In the genomic region with DNA sequence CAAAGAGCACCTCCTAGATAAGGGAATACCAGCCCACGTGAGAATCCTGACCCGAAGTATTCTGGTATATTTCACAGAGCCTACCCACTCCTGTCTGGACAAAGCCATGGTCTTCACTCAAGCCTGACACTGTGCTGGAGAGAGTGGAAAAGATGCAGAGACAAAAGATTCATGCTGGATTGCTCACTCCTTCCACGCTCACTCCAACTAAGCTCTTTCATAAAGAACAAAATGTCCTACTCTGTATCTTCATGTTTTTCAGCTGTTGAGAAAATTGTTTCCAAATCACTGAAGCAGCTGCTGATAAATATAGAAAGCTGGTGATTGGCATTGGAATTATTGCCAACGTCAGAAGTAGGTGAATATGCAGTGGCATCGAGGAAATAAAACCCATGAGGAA, we compare ENCODE assay signal across 22 cellular contexts.
DNase-seq lines count a peak whose midpoint lies in the region; ATAC-seq and TF ChIP-seq lines count a peak whose summit lies in the region.
"Had no signal": no experiment of that assay in that cellular context is flagged by ENCODE, and none has a peak within 500 bp of the region (broad histone marks: within the 10 kb centered on the region; RNA-seq: fewer than 3 reads in every experiment).

No MANE protein-coding gene starts in this region.

- H3K27ac ChIP-seq in adrenal gland = peak overlapping the region; percentile 22 to 89 (median 66)
- peak overlapping the region; percentile 28 for H3K27ac ChIP-seq in cardiac muscle cell
- H3K27ac ChIP-seq in lung (ENCODE audit: low read depth in 1 of 2, low read length in 1 of 2) = peak overlapping the region; percentile 15 to 87
- H3K27ac ChIP-seq in caudate nucleus (ENCODE audit: low read depth, low read length) = no peak overlapping the region
- H3K27ac ChIP-seq: ascending aorta, foreskin keratinocyte, SJSA1, WERI-Rb-1 had no signal

- ATAC-seq in lung (ENCODE audit: insufficient read depth, low FRiP score) (no peak), HG02798 (IDR thresholded peaks at IDR 0.05; ENCODE audit: poor library complexity, unreplicated experiment) (no peak), HG03135 (IDR thresholded peaks at IDR 0.05; ENCODE audit: unreplicated experiment) (no peak)
- ATAC-seq: foreskin keratinocyte, GM12878 had no signal

- H3K4me3 ChIP-seq in adrenal gland = no peak overlapping the region
- no peak overlapping the region for H3K4me3 ChIP-seq in cardiac muscle cell
- H3K4me3 ChIP-seq in lung = no peak overlapping the region
- H3K4me3 ChIP-seq: GM12878, SJSA1 had no signal

- H3K4me1 ChIP-seq in adrenal gland (replicated peaks in 1 of 2) (peaks cover 12 to 30% of the 10 kb centered on the region in 2 donors), cardiac muscle cell (ENCODE audit: low read depth) (peaks cover 12% of the 10 kb centered on the region), lung (ENCODE audit: control insufficient read depth in 2 of 2, insufficient read depth in 2 of 2, low read length in 2 of 2) (peaks cover 6 to 14% of the 10 kb centered on the region in 2 donors)
- H3K4me1 ChIP-seq: foreskin keratinocyte, SJSA1 had no signal

- H3K9me3 ChIP-seq in adrenal gland (replicated peaks in 1 of 3) = no peaks in the 10 kb centered on the region
- H3K9me3 ChIP-seq in cardiac muscle cell (ENCODE audit: low read depth) = no peaks in the 10 kb centered on the region
- H3K9me3 ChIP-seq in lung (ENCODE audit: control insufficient read depth in 2 of 2, insufficient read depth in 1 of 2, low read length in 1 of 2) = no peaks in the 10 kb centered on the region
- H3K9me3 ChIP-seq: ascending aorta, SJSA1 had no signal

- DNase-seq in adrenal gland (peak in 5 of 7 donors; percentile 19 to 62 (median 46)), cardiac muscle cell (ENCODE audit: low read depth in 1 of 2, low spot score in 1 of 2) (no peak), lung (ENCODE audit: low spot score) (no peak), superior temporal gyrus (ENCODE audit: extremely low spot score) (peak; percentile 45), caudate nucleus (lab: John Stamatoyannopoulos, UW) (no peak), GM03348 (ENCODE audit: low spot score) (no peak)
- DNase-seq: activated CD4-positive, alpha-beta memory T cell treated with anti-CD3 and anti-CD28 coated beads, Interleukin-2, amount 10 ng/mL, durations not matched to agents 7 days and 5 days; activated naive CD4-positive, alpha-beta T cell; activated T-cell treated with anti-CD3 and anti-CD28 coated beads, Interleukin-2, amount 50 U/mL, for 1 hour; CD4-positive, CD25-positive, alpha-beta regulatory T cell; cortex of kidney; foreskin keratinocyte; GDM1; H7; NCI-H146; stimulated activated CD4-positive, alpha-beta T cell treated with anti-CD3 and anti-CD28 coated beads, Interleukin-4, amount 100 ng/mL, for 4 hours; WERI-Rb-1 had no signal

- intact Hi-C loops in adrenal gland (cut with DNase I) = loop anchor here in 1 of 2 donors (10.0 kb wide), 1 partner anchor 153 kb away; no protein-coding TSS in a partner anchor

- 38 to 48% (median 41%) methylated on average over 5 of the region's 5 CpGs for WGBS in adrenal gland, 4 donors
- WGBS in lung, 2 donors = 51 to 78% methylated on average over 5 of the region's 5 CpGs

- H3K36me3 ChIP-seq in adrenal gland (replicated peaks in 1 of 2) = peaks cover 0 to 11% of the 10 kb centered on the region in 2 donors
- no peaks in the 10 kb centered on the region for H3K36me3 ChIP-seq in cardiac muscle cell
- no peaks in the 10 kb centered on the region for H3K36me3 ChIP-seq in lung (ENCODE audit: control insufficient read depth in 2 of 2, insufficient read depth in 2 of 2, low read length in 2 of 2)
- H3K36me3 ChIP-seq: ascending aorta, SJSA1, WERI-Rb-1 had no signal

- no peaks in the 10 kb centered on the region for H3K27me3 ChIP-seq in adrenal gland
- no peaks in the 10 kb centered on the region for H3K27me3 ChIP-seq in cardiac muscle cell
- no peaks in the 10 kb centered on the region for H3K27me3 ChIP-seq in lung (ENCODE audit: control insufficient read depth, insufficient read depth)
- H3K27me3 ChIP-seq: ascending aorta, foreskin keratinocyte, SJSA1 had no signal

- no peak for TF ChIP-seq POLR2A in adrenal gland (IDR thresholded peaks at IDR 0.05)

- TF ChIP-seq CTCF in adrenal gland (IDR thresholded peaks at IDR 0.05) = no peak
- TF ChIP-seq CTCF in cardiac muscle cell (IDR thresholded peaks at IDR 0.05; ENCODE audit: low read depth, low read length) = no peak
- no peak for TF ChIP-seq CTCF in lung (IDR thresholded peaks at IDR 0.05; ENCODE audit: control extremely low read depth, extremely low read depth)

Comparison
In these comparisons a context has a peak if more than half of its experiments do, and no peak if none do; other contexts are left out.
1. DNase-seq: peak in adrenal gland (5 of 7) and superior temporal gyrus (single experiment); none in cardiac muscle cell (0 of 2), lung (single experiment), caudate nucleus (0 of 61) and GM03348 (single experiment).